ENCODE assay signal across 1 cellular context in genomic region chr9:27573699-27574265, GRCh38.
A peak's percentile ranks its signal among the peaks of the same experiment; 100 is the strongest.
TF ChIP-seq lines count a peak whose summit lies in the region.

No MANE protein-coding gene starts in this region.

TF ChIP-seq in HepG2, 621 proteins besides CTCF, POLR2A, EP300 and RAD21 (continued from another document and continues in another):
- TF ChIP-seq MYPOP (CRISPR knock-in tag; IDR thresholded peaks at IDR 0.05) (no peak; the same call in 1 of the 2 replicates), IRF9 (CRISPR knock-in tag; IDR thresholded peaks at IDR 0.05; ENCODE audit: borderline replicate concordance) (no peak), NBN (conservative IDR thresholded peaks at IDR 0.05) (no peak), SOX13 (IDR thresholded peaks at IDR 0.05) (no peak), SOX13 (CRISPR knock-in tag; conservative IDR thresholded peaks at IDR 0.05 in 1 of 2, IDR thresholded peaks at IDR 0.05 in 1 of 2) (no peak), PCBP2 (optimal IDR thresholded peaks at IDR 0.05; ENCODE audit: low read depth, low read length, poor library complexity, severe bottlenecking) (no peak), ZBTB10 (CRISPR knock-in tag; IDR thresholded peaks at IDR 0.05; ENCODE audit: borderline replicate concordance) (no peak), ZNF256 (CRISPR knock-in tag; conservative IDR thresholded peaks at IDR 0.05) (0 out of 2 replicates have a peak, but pooled peaks have one; percentile 25), GLMP (CRISPR knock-in tag; IDR thresholded peaks at IDR 0.05; ENCODE audit: borderline replicate concordance) (no peak), MIER3 (CRISPR knock-in tag; IDR thresholded peaks at IDR 0.05; ENCODE audit: borderline replicate concordance) (peak; percentile 41; the same call in 1 of the 2 replicates), ZNF276 (CRISPR knock-in tag; IDR thresholded peaks at IDR 0.05; ENCODE audit: low read depth) (no peak), ONECUT2 (CRISPR knock-in tag; IDR thresholded peaks at IDR 0.05) (no peak), HDAC6 (IDR thresholded peaks at IDR 0.05; ENCODE audit: low read depth, low read length) (no peak), FOSL1 (CRISPR knock-in tag; IDR thresholded peaks at IDR 0.05; ENCODE audit: borderline replicate concordance) (no peak), ZMAT5 (CRISPR knock-in tag; IDR thresholded peaks at IDR 0.05; ENCODE audit: borderline replicate concordance, low read depth) (no peak), HOXA9 (CRISPR knock-in tag; IDR thresholded peaks at IDR 0.05; ENCODE audit: borderline replicate concordance) (no peak), ZNF841 (CRISPR knock-in tag; IDR thresholded peaks at IDR 0.05; ENCODE audit: borderline replicate concordance) (no peak), TBP (CRISPR knock-in tag; IDR thresholded peaks at IDR 0.05) (no peak), HOXA3 (CRISPR knock-in tag; IDR thresholded peaks at IDR 0.05) (peak; percentile 100), FOXP4 (CRISPR knock-in tag; IDR thresholded peaks at IDR 0.05) (no peak; the same call in 1 of the 2 replicates), ZNF552 (CRISPR knock-in tag; IDR thresholded peaks at IDR 0.05; ENCODE audit: borderline replicate concordance) (no peak), ZNF333 (CRISPR knock-in tag; IDR thresholded peaks at IDR 0.05; ENCODE audit: borderline replicate concordance) (no peak), IKZF1 (IDR thresholded peaks at IDR 0.05) (no peak), ZNF691 (CRISPR knock-in tag; IDR thresholded peaks at IDR 0.05; ENCODE audit: borderline replicate concordance, low read depth) (no peak), ZNF18 (CRISPR knock-in tag; IDR thresholded peaks at IDR 0.05; ENCODE audit: insufficient replicate concordance) (no peak), MIXL1 (CRISPR knock-in tag; IDR thresholded peaks at IDR 0.05) (no peak), ZIK1 (CRISPR knock-in tag; IDR thresholded peaks at IDR 0.05; ENCODE audit: borderline replicate concordance, low read depth) (no peak), RFXANK (CRISPR knock-in tag; IDR thresholded peaks at IDR 0.05) (no peak), ZNF17 (CRISPR knock-in tag; IDR thresholded peaks at IDR 0.05) (no peak), KIAA2018 (CRISPR knock-in tag; IDR thresholded peaks at IDR 0.05; ENCODE audit: borderline replicate concordance) (no peak), ZNF260 (CRISPR knock-in tag; IDR thresholded peaks at IDR 0.05; ENCODE audit: borderline replicate concordance, low read depth) (no peak), KAT2B (IDR thresholded peaks at IDR 0.05; ENCODE audit: borderline replicate concordance, low read depth, low read length) (no peak), SNRNP70 (IDR thresholded peaks at IDR 0.05; ENCODE audit: low read depth, low read length) (no peak), ZNF530 (CRISPR knock-in tag; IDR thresholded peaks at IDR 0.05; ENCODE audit: low read depth) (no peak), U2AF1 (optimal IDR thresholded peaks at IDR 0.05; ENCODE audit: low read depth, low read length) (peak; percentile 62), CBX5 (CRISPR knock-in tag; IDR thresholded peaks at IDR 0.05; ENCODE audit: borderline replicate concordance) (peak; percentile 72; the same call in 1 of the 2 replicates), ZNF10 (CRISPR knock-in tag; IDR thresholded peaks at IDR 0.05; ENCODE audit: borderline replicate concordance, low read depth) (no peak), ZNF891 (CRISPR knock-in tag; IDR thresholded peaks at IDR 0.05) (no peak)
